Comparison of ENCODE assay signal across 1 cellular context in the genomic region with DNA sequence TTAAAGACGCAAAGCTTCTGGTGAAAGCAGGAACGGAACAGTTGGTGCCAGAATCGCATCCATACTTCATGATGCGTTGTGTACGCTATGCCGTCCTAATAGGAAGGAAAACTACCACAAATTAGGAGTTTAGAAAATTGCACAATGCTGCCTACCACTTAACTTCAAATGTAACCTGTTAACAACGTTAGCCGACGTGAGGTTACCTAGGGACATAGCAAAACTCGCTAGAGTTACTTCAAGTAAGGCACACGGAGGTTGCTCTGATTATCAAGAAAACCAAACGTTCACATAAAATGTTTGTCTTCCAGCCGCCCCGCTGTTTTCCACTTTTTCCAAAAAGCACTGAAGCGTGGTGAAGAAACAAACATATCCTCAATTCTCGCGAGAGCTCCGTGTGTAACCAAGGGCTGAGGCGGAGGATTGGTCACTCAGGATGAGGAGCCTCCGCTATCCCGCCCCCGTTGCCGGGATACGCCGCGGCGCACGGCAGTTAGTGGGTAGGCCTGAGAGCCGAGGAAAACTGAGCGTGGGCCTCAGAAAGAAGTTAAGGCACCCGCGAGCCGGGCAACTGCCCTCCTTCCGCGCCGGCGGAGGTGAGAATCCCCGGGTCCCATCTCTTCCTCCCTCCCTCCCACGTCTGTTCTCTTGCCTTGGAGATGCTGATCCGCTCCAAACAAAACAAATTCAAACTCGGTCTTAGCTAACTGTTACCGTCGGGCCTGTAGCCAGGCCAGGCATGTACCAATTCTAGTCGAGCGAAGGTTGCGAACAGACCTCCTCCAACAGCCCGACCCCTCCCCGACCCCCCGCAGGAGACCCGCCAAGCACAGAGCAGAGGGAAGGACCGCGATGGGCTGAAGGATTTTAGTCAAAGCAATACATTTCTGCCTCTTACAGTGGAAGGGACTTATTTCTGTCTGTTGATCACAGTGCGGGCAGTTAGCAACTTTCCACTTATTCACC.
TF ChIP-seq lines count a peak whose summit lies in the region.

A gene (plus strand): TSS at position 492 of the 966 bp plus-strand sequence. CDS start 5,556 bp downstream, outside the sequence.

TF ChIP-seq in GM12878, 131 proteins besides CTCF, POLR2A, EP300 and RAD21 (continued from another document and continues in another):
- TF ChIP-seq, protein P1, sequence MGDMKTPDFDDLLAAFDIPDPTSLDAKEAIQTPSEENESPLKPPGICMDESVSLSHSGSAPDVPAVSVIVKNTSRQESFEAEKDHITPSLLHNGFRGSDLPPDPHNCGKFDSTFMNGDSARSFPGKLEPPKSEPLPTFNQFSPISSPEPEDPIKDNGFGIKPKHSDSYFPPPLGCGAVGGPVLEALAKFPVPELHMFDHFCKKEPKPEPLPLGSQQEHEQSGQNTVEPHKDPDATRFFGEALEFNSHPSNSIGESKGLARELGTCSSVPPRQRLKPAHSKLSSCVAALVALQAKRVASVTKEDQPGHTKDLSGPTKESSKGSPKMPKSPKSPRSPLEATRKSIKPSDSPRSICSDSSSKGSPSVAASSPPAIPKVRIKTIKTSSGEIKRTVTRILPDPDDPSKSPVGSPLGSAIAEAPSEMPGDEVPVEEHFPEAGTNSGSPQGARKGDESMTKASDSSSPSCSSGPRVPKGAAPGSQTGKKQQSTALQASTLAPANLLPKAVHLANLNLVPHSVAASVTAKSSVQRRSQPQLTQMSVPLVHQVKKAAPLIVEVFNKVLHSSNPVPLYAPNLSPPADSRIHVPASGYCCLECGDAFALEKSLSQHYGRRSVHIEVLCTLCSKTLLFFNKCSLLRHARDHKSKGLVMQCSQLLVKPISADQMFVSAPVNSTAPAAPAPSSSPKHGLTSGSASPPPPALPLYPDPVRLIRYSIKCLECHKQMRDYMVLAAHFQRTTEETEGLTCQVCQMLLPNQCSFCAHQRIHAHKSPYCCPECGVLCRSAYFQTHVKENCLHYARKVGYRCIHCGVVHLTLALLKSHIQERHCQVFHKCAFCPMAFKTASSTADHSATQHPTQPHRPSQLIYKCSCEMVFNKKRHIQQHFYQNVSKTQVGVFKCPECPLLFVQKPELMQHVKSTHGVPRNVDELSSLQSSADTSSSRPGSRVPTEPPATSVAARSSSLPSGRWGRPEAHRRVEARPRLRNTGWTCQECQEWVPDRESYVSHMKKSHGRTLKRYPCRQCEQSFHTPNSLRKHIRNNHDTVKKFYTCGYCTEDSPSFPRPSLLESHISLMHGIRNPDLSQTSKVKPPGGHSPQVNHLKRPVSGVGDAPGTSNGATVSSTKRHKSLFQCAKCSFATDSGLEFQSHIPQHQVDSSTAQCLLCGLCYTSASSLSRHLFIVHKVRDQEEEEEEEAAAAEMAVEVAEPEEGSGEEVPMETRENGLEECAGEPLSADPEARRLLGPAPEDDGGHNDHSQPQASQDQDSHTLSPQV (IDR thresholded peaks at IDR 0.05) = no peak
- peak; percentile 65 for TF ChIP-seq GATAD2B (conservative IDR thresholded peaks at IDR 0.05; ENCODE audit: low read depth)
- TF ChIP-seq NBN (IDR thresholded peaks at IDR 0.05) = 0 out of 2 replicates have a peak, but pooled peaks have one; percentile 61
- TF ChIP-seq RFX5 (IDR thresholded peaks at IDR 0.05; ENCODE audit: low read depth, low read length) = no peak
- no peak for TF ChIP-seq RAD51 (IDR thresholded peaks at IDR 0.05)
- TF ChIP-seq, protein P2, sequence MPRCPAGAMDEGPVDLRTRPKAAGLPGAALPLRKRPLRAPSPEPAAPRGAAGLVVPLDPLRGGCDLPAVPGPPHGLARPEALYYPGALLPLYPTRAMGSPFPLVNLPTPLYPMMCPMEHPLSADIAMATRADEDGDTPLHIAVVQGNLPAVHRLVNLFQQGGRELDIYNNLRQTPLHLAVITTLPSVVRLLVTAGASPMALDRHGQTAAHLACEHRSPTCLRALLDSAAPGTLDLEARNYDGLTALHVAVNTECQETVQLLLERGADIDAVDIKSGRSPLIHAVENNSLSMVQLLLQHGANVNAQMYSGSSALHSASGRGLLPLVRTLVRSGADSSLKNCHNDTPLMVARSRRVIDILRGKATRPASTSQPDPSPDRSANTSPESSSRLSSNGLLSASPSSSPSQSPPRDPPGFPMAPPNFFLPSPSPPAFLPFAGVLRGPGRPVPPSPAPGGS (IDR thresholded peaks at IDR 0.05; ENCODE audit: borderline replicate concordance, insufficient read depth, low read depth, low read length, poor library complexity, severe bottlenecking) = no peak
- TF ChIP-seq BMI1 (IDR thresholded peaks at IDR 0.05; ENCODE audit: borderline replicate concordance) = peak; percentile 84; the same call in 1 of the 2 replicates
- TF ChIP-seq ESRRA (IDR thresholded peaks at IDR 0.05; ENCODE audit: low read length) = no peak
- no peak for TF ChIP-seq SPI1 (IDR thresholded peaks at IDR 0.05; ENCODE audit: borderline replicate concordance, insufficient read depth, low read depth, low read length)
- no peak for TF ChIP-seq SRF (IDR thresholded peaks at IDR 0.05; ENCODE audit: low read depth in 2 of 2, low read length in 2 of 2)
- TF ChIP-seq BHLHE40 (IDR thresholded peaks at IDR 0.05; ENCODE audit: borderline replicate concordance in 1 of 2, low read depth in 2 of 2, low read length in 1 of 2) = peak in 1 of 2 experiments; percentile 14; a peak in 1 of 4 replicates
- no peak for TF ChIP-seq KAT2A (conservative IDR thresholded peaks at IDR 0.05; ENCODE audit: control insufficient read depth, low read depth, low read length)
- TF ChIP-seq BCL11A (IDR thresholded peaks at IDR 0.05; ENCODE audit: low read depth, low read length) = no peak
- no peak for TF ChIP-seq ZNF207 (IDR thresholded peaks at IDR 0.05; ENCODE audit: borderline replicate concordance)
- TF ChIP-seq GABPA (IDR thresholded peaks at IDR 0.05; ENCODE audit: low read depth) = no peak
- TF ChIP-seq, protein P3, sequence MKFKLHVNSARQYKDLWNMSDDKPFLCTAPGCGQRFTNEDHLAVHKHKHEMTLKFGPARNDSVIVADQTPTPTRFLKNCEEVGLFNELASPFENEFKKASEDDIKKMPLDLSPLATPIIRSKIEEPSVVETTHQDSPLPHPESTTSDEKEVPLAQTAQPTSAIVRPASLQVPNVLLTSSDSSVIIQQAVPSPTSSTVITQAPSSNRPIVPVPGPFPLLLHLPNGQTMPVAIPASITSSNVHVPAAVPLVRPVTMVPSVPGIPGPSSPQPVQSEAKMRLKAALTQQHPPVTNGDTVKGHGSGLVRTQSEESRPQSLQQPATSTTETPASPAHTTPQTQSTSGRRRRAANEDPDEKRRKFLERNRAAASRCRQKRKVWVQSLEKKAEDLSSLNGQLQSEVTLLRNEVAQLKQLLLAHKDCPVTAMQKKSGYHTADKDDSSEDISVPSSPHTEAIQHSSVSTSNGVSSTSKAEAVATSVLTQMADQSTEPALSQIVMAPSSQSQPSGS (IDR thresholded peaks at IDR 0.05; ENCODE audit: low read length) = no peak
- TF ChIP-seq TBL1XR1 (IDR thresholded peaks at IDR 0.05; ENCODE audit: low read depth, low read length) = no peak
- TF ChIP-seq ZNF217 (IDR thresholded peaks at IDR 0.05) = no peak
- TF ChIP-seq, protein P4, sequence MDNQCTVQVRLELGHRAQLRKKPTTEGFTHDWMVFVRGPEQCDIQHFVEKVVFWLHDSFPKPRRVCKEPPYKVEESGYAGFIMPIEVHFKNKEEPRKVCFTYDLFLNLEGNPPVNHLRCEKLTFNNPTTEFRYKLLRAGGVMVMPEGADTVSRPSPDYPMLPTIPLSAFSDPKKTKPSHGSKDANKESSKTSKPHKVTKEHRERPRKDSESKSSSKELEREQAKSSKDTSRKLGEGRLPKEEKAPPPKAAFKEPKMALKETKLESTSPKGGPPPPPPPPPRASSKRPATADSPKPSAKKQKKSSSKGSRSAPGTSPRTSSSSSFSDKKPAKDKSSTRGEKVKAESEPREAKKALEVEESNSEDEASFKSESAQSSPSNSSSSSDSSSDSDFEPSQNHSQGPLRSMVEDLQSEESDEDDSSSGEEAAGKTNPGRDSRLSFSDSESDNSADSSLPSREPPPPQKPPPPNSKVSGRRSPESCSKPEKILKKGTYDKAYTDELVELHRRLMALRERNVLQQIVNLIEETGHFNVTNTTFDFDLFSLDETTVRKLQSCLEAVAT (IDR thresholded peaks at IDR 0.05) = peak; percentile 30
- TF ChIP-seq TCF3 (IDR thresholded peaks at IDR 0.05; ENCODE audit: borderline replicate concordance, insufficient read depth, low read depth, low read length) = no peak
- no peak for TF ChIP-seq RB1 (IDR thresholded peaks at IDR 0.05; ENCODE audit: borderline replicate concordance)
- TF ChIP-seq BACH1 (IDR thresholded peaks at IDR 0.05; ENCODE audit: borderline replicate concordance) = peak; percentile 32; the same call in 1 of the 2 replicates
- TF ChIP-seq ZNF384 (IDR thresholded peaks at IDR 0.05; ENCODE audit: borderline replicate concordance, low read depth, low read length) = no peak
- no peak for TF ChIP-seq ZNF24 (IDR thresholded peaks at IDR 0.05)
- no peak for TF ChIP-seq KDM1A (IDR thresholded peaks at IDR 0.05; ENCODE audit: borderline replicate concordance)
- no peak for TF ChIP-seq ZSCAN29 (IDR thresholded peaks at IDR 0.05)
- TF ChIP-seq NRF1 (conservative IDR thresholded peaks at IDR 0.05; ENCODE audit: low read depth, low read length) = no peak
- no peak for TF ChIP-seq TARDBP (IDR thresholded peaks at IDR 0.05; ENCODE audit: borderline replicate concordance)
- TF ChIP-seq CHD2 (IDR thresholded peaks at IDR 0.05; ENCODE audit: borderline replicate concordance, low read depth, low read length) = peak; percentile 98
- TF ChIP-seq NFIC (IDR thresholded peaks at IDR 0.05; ENCODE audit: low read depth, low read length) = no peak
- TF ChIP-seq JUNB (IDR thresholded peaks at IDR 0.05) = no peak
- no peak; the same call in 1 of the 2 replicates for TF ChIP-seq FOXM1 (IDR thresholded peaks at IDR 0.05; ENCODE audit: low read depth, low read length)
- TF ChIP-seq STAT1 (conservative IDR thresholded peaks at IDR 0.05) = no peak
- no peak for TF ChIP-seq CHD4 (IDR thresholded peaks at IDR 0.05)
- no peak for TF ChIP-seq ATF7 (IDR thresholded peaks at IDR 0.05; ENCODE audit: low read depth)
- peak; percentile 52; a peak in 3 of 4 replicates for TF ChIP-seq IKZF2 (IDR thresholded peaks at IDR 0.05)
- TF ChIP-seq, protein P5, sequence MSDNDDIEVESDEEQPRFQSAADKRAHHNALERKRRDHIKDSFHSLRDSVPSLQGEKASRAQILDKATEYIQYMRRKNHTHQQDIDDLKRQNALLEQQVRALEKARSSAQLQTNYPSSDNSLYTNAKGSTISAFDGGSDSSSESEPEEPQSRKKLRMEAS (IDR thresholded peaks at IDR 0.05; ENCODE audit: low read depth, low read length) = no peak
- no peak for TF ChIP-seq SMAD5 (IDR thresholded peaks at IDR 0.05; ENCODE audit: low read depth)
- TF ChIP-seq, protein P6, sequence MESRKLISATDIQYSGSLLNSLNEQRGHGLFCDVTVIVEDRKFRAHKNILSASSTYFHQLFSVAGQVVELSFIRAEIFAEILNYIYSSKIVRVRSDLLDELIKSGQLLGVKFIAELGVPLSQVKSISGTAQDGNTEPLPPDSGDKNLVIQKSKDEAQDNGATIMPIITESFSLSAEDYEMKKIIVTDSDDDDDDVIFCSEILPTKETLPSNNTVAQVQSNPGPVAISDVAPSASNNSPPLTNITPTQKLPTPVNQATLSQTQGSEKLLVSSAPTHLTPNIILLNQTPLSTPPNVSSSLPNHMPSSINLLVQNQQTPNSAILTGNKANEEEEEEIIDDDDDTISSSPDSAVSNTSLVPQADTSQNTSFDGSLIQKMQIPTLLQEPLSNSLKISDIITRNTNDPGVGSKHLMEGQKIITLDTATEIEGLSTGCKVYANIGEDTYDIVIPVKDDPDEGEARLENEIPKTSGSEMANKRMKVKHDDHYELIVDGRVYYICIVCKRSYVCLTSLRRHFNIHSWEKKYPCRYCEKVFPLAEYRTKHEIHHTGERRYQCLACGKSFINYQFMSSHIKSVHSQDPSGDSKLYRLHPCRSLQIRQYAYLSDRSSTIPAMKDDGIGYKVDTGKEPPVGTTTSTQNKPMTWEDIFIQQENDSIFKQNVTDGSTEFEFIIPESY (IDR thresholded peaks at IDR 0.05) = no peak
- no peak for TF ChIP-seq SUPT20H (IDR thresholded peaks at IDR 0.05; ENCODE audit: borderline replicate concordance, control insufficient read depth, low read depth, low read length)
- no peak for TF ChIP-seq RELA (IDR thresholded peaks at IDR 0.05; ENCODE audit: borderline replicate concordance, partially characterized antibody)
- TF ChIP-seq, protein P7, sequence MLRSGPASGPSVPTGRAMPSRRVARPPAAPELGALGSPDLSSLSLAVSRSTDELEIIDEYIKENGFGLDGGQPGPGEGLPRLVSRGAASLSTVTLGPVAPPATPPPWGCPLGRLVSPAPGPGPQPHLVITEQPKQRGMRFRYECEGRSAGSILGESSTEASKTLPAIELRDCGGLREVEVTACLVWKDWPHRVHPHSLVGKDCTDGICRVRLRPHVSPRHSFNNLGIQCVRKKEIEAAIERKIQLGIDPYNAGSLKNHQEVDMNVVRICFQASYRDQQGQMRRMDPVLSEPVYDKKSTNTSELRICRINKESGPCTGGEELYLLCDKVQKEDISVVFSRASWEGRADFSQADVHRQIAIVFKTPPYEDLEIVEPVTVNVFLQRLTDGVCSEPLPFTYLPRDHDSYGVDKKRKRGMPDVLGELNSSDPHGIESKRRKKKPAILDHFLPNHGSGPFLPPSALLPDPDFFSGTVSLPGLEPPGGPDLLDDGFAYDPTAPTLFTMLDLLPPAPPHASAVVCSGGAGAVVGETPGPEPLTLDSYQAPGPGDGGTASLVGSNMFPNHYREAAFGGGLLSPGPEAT (IDR thresholded peaks at IDR 0.05; ENCODE audit: low read depth) = peak; percentile 58
- TF ChIP-seq CREB1 (IDR thresholded peaks at IDR 0.05; ENCODE audit: low read depth) = no peak
- peak; percentile 91 for TF ChIP-seq PAX5 (IDR thresholded peaks at IDR 0.05; ENCODE audit: borderline replicate concordance, low read depth, low read length)
- TF ChIP-seq TCF7 (IDR thresholded peaks at IDR 0.05; ENCODE audit: borderline replicate concordance) = no peak
- no peak for TF ChIP-seq NR2C1 (IDR thresholded peaks at IDR 0.05)
- TF ChIP-seq, protein P8, sequence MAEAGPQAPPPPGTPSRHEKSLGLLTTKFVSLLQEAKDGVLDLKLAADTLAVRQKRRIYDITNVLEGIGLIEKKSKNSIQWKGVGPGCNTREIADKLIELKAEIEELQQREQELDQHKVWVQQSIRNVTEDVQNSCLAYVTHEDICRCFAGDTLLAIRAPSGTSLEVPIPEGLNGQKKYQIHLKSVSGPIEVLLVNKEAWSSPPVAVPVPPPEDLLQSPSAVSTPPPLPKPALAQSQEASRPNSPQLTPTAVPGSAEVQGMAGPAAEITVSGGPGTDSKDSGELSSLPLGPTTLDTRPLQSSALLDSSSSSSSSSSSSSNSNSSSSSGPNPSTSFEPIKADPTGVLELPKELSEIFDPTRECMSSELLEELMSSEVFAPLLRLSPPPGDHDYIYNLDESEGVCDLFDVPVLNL (IDR thresholded peaks at IDR 0.05; ENCODE audit: low read depth, low read length) = no peak
- TF ChIP-seq EGR1 (IDR thresholded peaks at IDR 0.05; ENCODE audit: borderline replicate concordance in 1 of 2, low read depth in 2 of 2, low read length in 2 of 2) = peak in 1 of 2 experiments; percentile 47; a peak in 1 of 3 replicates
- TF ChIP-seq CBX3 (IDR thresholded peaks at IDR 0.05; ENCODE audit: borderline replicate concordance, low read depth) = no peak
- TF ChIP-seq CBFB (IDR thresholded peaks at IDR 0.05; ENCODE audit: low read depth) = peak; percentile 59; the same call in 1 of the 2 replicates
- no peak for TF ChIP-seq RUNX3 (IDR thresholded peaks at IDR 0.05; ENCODE audit: low read length)
- TF ChIP-seq ZNF274 (IDR thresholded peaks at IDR 0.05; ENCODE audit: insufficient read depth, insufficient read length) = no peak
